Comparison of ENCODE assay signal across 15 cellular contexts in the genomic region with DNA sequence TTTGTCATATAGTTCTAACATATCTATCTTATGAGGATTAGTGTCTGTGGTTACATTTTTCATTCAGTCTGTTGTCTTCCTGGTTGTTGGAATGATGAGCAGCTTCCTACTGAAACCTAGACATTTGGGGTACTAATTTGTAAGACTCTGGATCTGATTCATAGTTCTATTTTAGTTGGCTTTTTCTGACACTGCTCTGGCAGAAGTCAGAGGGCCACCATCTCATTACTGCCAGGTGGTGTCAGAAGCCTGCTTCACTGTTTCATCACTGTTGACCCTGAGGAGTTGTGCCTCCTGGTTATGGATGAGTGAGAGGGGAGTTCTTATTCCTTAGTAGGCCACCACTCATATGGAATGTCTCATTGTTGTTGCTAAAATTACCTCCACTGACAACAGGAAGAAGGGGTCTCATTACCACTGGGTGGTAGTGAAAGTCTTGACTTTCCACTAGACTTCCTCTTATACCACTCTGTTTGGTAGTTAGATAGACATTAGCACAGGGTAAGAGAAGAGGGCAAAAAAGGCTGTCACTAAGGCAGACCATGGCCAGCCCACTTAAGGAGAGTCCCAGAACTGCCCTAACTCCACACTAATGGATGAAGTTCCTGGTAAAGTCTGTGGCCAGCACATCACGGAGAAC.
DNase-seq lines count a peak whose midpoint lies in the region; ATAC-seq and TF ChIP-seq lines count a peak whose summit lies in the region.
"Had no signal": no experiment of that assay in that cellular context is flagged by ENCODE, and none has a peak within 500 bp of the region (broad histone marks: within the 10 kb centered on the region; RNA-seq: fewer than 3 reads in every experiment).

No MANE protein-coding gene starts in this region.

- H3K27ac Mint-ChIP-seq in progenitor cell of endocrine pancreas = no peak overlapping the region
- H3K27ac Mint-ChIP-seq: activated CD4-positive, alpha-beta T cell treated with anti-CD3 and anti-CD28 coated beads for 36 hours had no signal

- no peaks in the 10 kb centered on the region for H3K27me3 Mint-ChIP-seq in progenitor cell of endocrine pancreas
- H3K27me3 Mint-ChIP-seq: activated CD4-positive, alpha-beta T cell treated with anti-CD3 and anti-CD28 coated beads for 36 hours had no signal

- DNase-seq in nucleus accumbens (lab: John Stamatoyannopoulos, UW) (no peak), NCI-H2171 (lab: John Stamatoyannopoulos, UW) (no peak), progenitor cell of endocrine pancreas (ENCODE audit: low spot score, unreplicated experiment) (no peak)
- no peak for DNase-seq in stimulated activated CD4-positive, alpha-beta T cell treated with anti-CD3 and anti-CD28 coated beads, Interleukin-12 subunit alpha, Interleukin-12 subunit beta, amount 100 ng/mL, for 4 hours
- DNase-seq: activated CD4-positive, alpha-beta T cell treated with anti-CD3 and anti-CD28 coated beads for 36 hours; activated gamma-delta T cell; central memory CD4-positive, alpha-beta T cell; esophagus squamous epithelium; midbrain; NCI-H748 treated with DMSO at 0.1 percent for 48 hours; stimulated activated CD4-positive, alpha-beta T cell treated with anti-CD3 and anti-CD28 coated beads, Interleukin-4, amount 100 ng/mL, for 24 hours had no signal

- no peaks in the 10 kb centered on the region for H3K36me3 Mint-ChIP-seq in progenitor cell of endocrine pancreas (ENCODE audit: insufficient read depth)

- TF ChIP-seq CTCF in progenitor cell of endocrine pancreas (IDR thresholded peaks at IDR 0.05; ENCODE audit: unreplicated experiment) = no peak

- H3K4me1 Mint-ChIP-seq in progenitor cell of endocrine pancreas (ENCODE audit: low read depth) = no peaks in the 10 kb centered on the region
- H3K4me1 Mint-ChIP-seq: activated CD4-positive, alpha-beta T cell treated with anti-CD3 and anti-CD28 coated beads for 36 hours had no signal

- H3K4me3 Mint-ChIP-seq in progenitor cell of endocrine pancreas (ENCODE audit: low read depth) = no peak overlapping the region
- H3K4me3 Mint-ChIP-seq: activated CD4-positive, alpha-beta T cell treated with anti-CD3 and anti-CD28 coated beads for 36 hours had no signal

- H3K9me3 Mint-ChIP-seq in progenitor cell of endocrine pancreas (ENCODE audit: low read depth) = peaks cover 16% of the 10 kb centered on the region

- peak; percentile 49 for ATAC-seq in GM18508 (IDR thresholded peaks at IDR 0.05; ENCODE audit: insufficient read depth, unreplicated experiment)
- peak; percentile 77 for ATAC-seq in GM21360 (IDR thresholded peaks at IDR 0.05; ENCODE audit: unreplicated experiment)
- ATAC-seq in HG02885 (IDR thresholded peaks at IDR 0.05; ENCODE audit: poor library complexity, unreplicated experiment) = peak; percentile 61
- ATAC-seq in HG03520 (IDR thresholded peaks at IDR 0.05; ENCODE audit: unreplicated experiment) = peak; percentile 67
- ATAC-seq: activated CD4-positive, alpha-beta T cell treated with anti-CD3 and anti-CD28 coated beads for 36 hours had no signal
